8 cellular contexts compared by ENCODE assay signal in the genomic region with DNA sequence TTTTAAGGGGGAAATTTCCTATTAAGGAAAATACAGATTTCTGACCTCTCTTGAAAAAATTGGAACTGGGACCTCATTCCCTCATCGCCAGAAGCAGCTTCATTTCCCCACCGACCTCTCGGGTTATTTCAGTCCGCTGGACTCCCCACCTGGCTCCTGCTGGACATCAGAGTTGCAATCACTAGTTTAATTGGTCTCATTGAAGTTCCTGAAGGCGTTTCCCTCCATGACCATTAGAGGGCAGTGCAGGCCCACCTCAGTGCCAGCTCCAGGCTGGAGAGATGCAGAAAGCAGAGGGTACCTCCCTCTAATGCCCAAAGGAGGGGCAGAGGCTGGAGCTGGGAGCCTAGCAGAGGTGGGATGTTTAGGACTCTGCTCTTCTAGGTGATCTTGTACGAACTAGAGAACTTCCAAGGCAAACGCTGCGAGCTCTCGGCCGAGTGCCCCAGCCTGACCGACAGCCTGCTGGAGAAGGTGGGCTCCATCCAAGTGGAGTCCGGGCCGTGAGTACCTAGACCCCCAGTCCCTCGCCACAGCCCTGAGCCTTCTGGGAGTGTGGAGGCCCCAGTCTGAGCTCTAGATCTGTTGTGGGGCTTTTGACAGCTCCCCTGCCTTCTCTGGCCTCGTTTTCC. TPM values are rescaled to one million over a fixed set of nuclear protein-coding genes. Genes with fewer than 3 reads are reported as not detected.
DNase-seq lines count a peak whose midpoint lies in the region; ATAC-seq and TF ChIP-seq lines count a peak whose summit lies in the region.

No MANE protein-coding gene starts in this region.

- H2BK120ac ChIP-seq in neuronal stem cell (ENCODE audit: low read depth, low read length), result no peak overlapping the region

- no peaks in the 10 kb centered on the region for H3K9me3 ChIP-seq in neuronal stem cell (replicated peaks in 1 of 2; ENCODE audit: control insufficient read depth in 2 of 2, insufficient read depth in 1 of 2, low read depth in 1 of 2, low read length in 2 of 2)

- H3K4me3 ChIP-seq in fibroblast of the aortic adventitia (ENCODE audit: low read depth, low read length) (no peak overlapping the region), neuronal stem cell (ENCODE audit: low read length in 2 of 2) (no peak overlapping the region)

- peak overlapping the region; percentile 50 for H3K18ac ChIP-seq in neuronal stem cell (ENCODE audit: low read length)

- H3K4me1 Mint-ChIP-seq in activated T-cell treated with anti-CD3 and anti-CD28 coated beads, Interleukin-2, amount 50 U/mL, for 4 hours (ENCODE audit: low read depth), result no peaks in the 10 kb centered on the region
- H3K4me1 Mint-ChIP-seq in type B pancreatic cell (ENCODE audit: unreplicated experiment), result no peaks in the 10 kb centered on the region

- no peaks in the 10 kb centered on the region for H3K27me3 ChIP-seq in neuronal stem cell (ENCODE audit: control insufficient read depth in 3 of 3, insufficient read depth in 3 of 3, low read depth in 1 of 3, low read length in 3 of 3)

- peaks cover 8 to 9% of the 10 kb centered on the region in 2 donors for H3K4me1 ChIP-seq in neuronal stem cell (ENCODE audit: control insufficient read depth in 2 of 2, insufficient read depth in 1 of 2, low read depth in 1 of 2, low read length in 2 of 2)

- H3K36me3 Mint-ChIP-seq in activated T-cell treated with anti-CD3 and anti-CD28 coated beads, Interleukin-2, amount 50 U/mL, for 4 hours (ENCODE audit: insufficient read depth), result no peaks in the 10 kb centered on the region
- no peaks in the 10 kb centered on the region for H3K36me3 Mint-ChIP-seq in type B pancreatic cell

- H3K14ac ChIP-seq in neuronal stem cell (ENCODE audit: low read length), result no peak overlapping the region

- H2AFZ ChIP-seq in neuronal stem cell (ENCODE audit: low read length), result no peak overlapping the region

- peak; percentile 50 to 53 for ATAC-seq in activated T-cell treated with anti-CD3 and anti-CD28 coated beads, Interleukin-2, amount 50 U/mL, for 4 hours

- H4K91ac ChIP-seq in neuronal stem cell (ENCODE audit: low read depth, low read length, poor library complexity), result no peak overlapping the region

- no peak overlapping the region for H4K8ac ChIP-seq in neuronal stem cell (ENCODE audit: low read depth, low read length)

- H2BK12ac ChIP-seq in neuronal stem cell (ENCODE audit: low read length), result no peak overlapping the region

- H3K27me3 Mint-ChIP-seq in activated T-cell treated with anti-CD3 and anti-CD28 coated beads, Interleukin-2, amount 50 U/mL, for 4 hours (ENCODE audit: low read depth), result no peaks in the 10 kb centered on the region
- H3K27me3 Mint-ChIP-seq in type B pancreatic cell, result no peaks in the 10 kb centered on the region

- no peak overlapping the region for H3K4me3 Mint-ChIP-seq in activated T-cell treated with anti-CD3 and anti-CD28 coated beads, Interleukin-2, amount 50 U/mL, for 4 hours
- no peak overlapping the region for H3K4me3 Mint-ChIP-seq in type B pancreatic cell

- no peaks in the 10 kb centered on the region for H3K79me1 ChIP-seq in neuronal stem cell (ENCODE audit: low read depth, low read length)

- H3K27ac Mint-ChIP-seq in type B pancreatic cell, result no peak overlapping the region

- H3K23ac ChIP-seq in neuronal stem cell (ENCODE audit: low read depth, low read length, poor library complexity), result no peak overlapping the region

- DNase-seq in HS-27A (ENCODE audit: low read depth) (peak; percentile 7), OCI-M1 (lab: John Stamatoyannopoulos, UW) (peak; percentile 89), fibroblast of the aortic adventitia (ENCODE audit: low read depth) (peak; percentile 61), neuronal stem cell (ENCODE audit: low spot score) (peak; percentile 71), type B pancreatic cell (ENCODE audit: extremely low spot score, unreplicated experiment) (no peak), cerebellar nuclear complex (lab: John Stamatoyannopoulos, UW) (no peak)
- DNase-seq in activated T-cell treated with anti-CD3 and anti-CD28 coated beads, Interleukin-2, amount 50 U/mL, for 4 hours, result peak; percentile 36

- no peaks in the 10 kb centered on the region for H3K36me3 ChIP-seq in neuronal stem cell (replicated peaks in 1 of 2; ENCODE audit: control insufficient read depth in 2 of 2, insufficient read depth in 2 of 2, low read length in 2 of 2)

- H3K4me2 ChIP-seq in neuronal stem cell (ENCODE audit: insufficient read depth, low read length, poor library complexity, severe bottlenecking), result no peak overlapping the region

- peak; percentile 96 for TF ChIP-seq CTCF in C4-2B (conservative IDR thresholded peaks at IDR 0.05)
- TF ChIP-seq CTCF in fibroblast of the aortic adventitia (IDR thresholded peaks at IDR 0.05; ENCODE audit: insufficient read depth, low read length), result peak; percentile 96
- TF ChIP-seq CTCF in type B pancreatic cell (conservative IDR thresholded peaks at IDR 0.05), result peak; percentile 93

- no peaks in the 10 kb centered on the region for H3K9me3 Mint-ChIP-seq in activated T-cell treated with anti-CD3 and anti-CD28 coated beads, Interleukin-2, amount 50 U/mL, for 4 hours
- no peaks in the 10 kb centered on the region for H3K9me3 Mint-ChIP-seq in type B pancreatic cell

- WGBS in neuronal stem cell (ENCODE audit: extremely low coverage in 2 of 2, insufficient read length in 2 of 2, insufficient replicate concordance in 1 of 2), 2 donors, result no CpG with 5 or more reads among the region's 15 CpGs

- no peak overlapping the region for H3K4ac ChIP-seq in neuronal stem cell (ENCODE audit: low read length)

- H2BK5ac ChIP-seq in neuronal stem cell (ENCODE audit: low read length), result no peak overlapping the region

- no peak overlapping the region for H3K9ac ChIP-seq in neuronal stem cell (ENCODE audit: low read depth, low read length, poor library complexity)

- no peak overlapping the region for H2BK15ac ChIP-seq in neuronal stem cell (ENCODE audit: low read length)

- H2AK5ac ChIP-seq in neuronal stem cell (ENCODE audit: low read depth, low read length), result no peak overlapping the region

- H3K27ac ChIP-seq in C4-2B, result no peak overlapping the region
- H3K27ac ChIP-seq in neuronal stem cell (replicated peaks; ENCODE audit: low read length), result no peak overlapping the region

RNA-seq across cellular contexts. Expression of a gene that starts 2.7 kb away (rescaled TPM):
- total RNA-seq in activated T-cell treated with anti-CD3 and anti-CD28 coated beads, Interleukin-2, amount 50 U/mL, for 4 hours, result under 1 TPM in 1 of 3 donors, not detected in 2; 0.38 TPM
- not detected in 2 replicates for total RNA-seq in fibroblast of the aortic adventitia (ENCODE audit: low replicate concordance)
- polyA plus RNA-seq in neuronal stem cell (2013, experiment 1 of 2), result 0.04 TPM
- polyA plus RNA-seq in neuronal stem cell (2013, experiment 2 of 2), result not detected
- not detected in 2 replicates for total RNA-seq in type B pancreatic cell (ENCODE audit: low replicate concordance)

RNA-seq across cellular contexts. Expression of a gene that starts 17.0 kb away (rescaled TPM):
- total RNA-seq in activated T-cell treated with anti-CD3 and anti-CD28 coated beads, Interleukin-2, amount 50 U/mL, for 4 hours, result under 1 TPM in 1 of 3 donors, not detected in 2; 0.58 TPM
- total RNA-seq in fibroblast of the aortic adventitia (ENCODE audit: low replicate concordance) (not detected in 2 replicates), type B pancreatic cell (ENCODE audit: low replicate concordance) (0.33 TPM in 1 of 2 replicates, not detected in the other)
- 0.22 TPM for polyA plus RNA-seq in neuronal stem cell (2013, experiment 1 of 2)
- 0.28 TPM for polyA plus RNA-seq in neuronal stem cell (2013, experiment 2 of 2)

Comparison
In these comparisons a context has a peak if more than half of its experiments do, and no peak if none do; other contexts are left out.
1. DNase-seq: peak in HS-27A (single experiment), OCI-M1 (single experiment), activated T-cell treated with anti-CD3 and anti-CD28 coated beads, Interleukin-2, amount 50 U/mL, for 4 hours (single experiment), fibroblast of the aortic adventitia (single experiment) and neuronal stem cell (single experiment); none in type B pancreatic cell (single experiment) and cerebellar nuclear complex (0 of 2).
2. Peak in every context shown above with its lines, with median percentiles within 50 percentile points of each other: CTCF ChIP-seq.